25 cellular contexts compared by ENCODE assay signal in genomic region chr5:100691545-100691944, GRCh38.
DNase-seq lines count a peak whose midpoint lies in the region; ATAC-seq, FAIRE-seq and TF ChIP-seq lines count a peak whose summit lies in the region.
"Had no signal": no experiment of that assay in that cellular context is flagged by ENCODE, and none has a peak within 500 bp of the region (broad histone marks: within the 10 kb centered on the region; RNA-seq: fewer than 3 reads in every experiment).

No MANE protein-coding gene starts in this region.

- DNase-seq in A549 (ENCODE audit: low read depth in 1 of 2, low spot score in 1 of 2) (no peak), HCEC 1CT (peak; percentile 56), adipocyte (ENCODE audit: low read depth) (peak; percentile 23), iris pigment epithelial cell (ENCODE audit: low read depth) (peak; percentile 83), left colon (no peak), GM13977 (ENCODE audit: low spot score) (no peak)
- DNase-seq in activated naive CD8-positive, alpha-beta T cell treated with anti-CD3 and anti-CD28 coated beads, Interleukin-2, amount 50 U/mL, for 24 hours = no peak
- DNase-seq: activated CD4-positive, alpha-beta T cell treated with anti-CD3 and anti-CD28 coated beads, Interleukin-2, amount 50 U/mL, for 1 hour; activated CD8-positive, alpha-beta memory T cell treated with anti-CD3 and anti-CD28 coated beads, Interleukin-2, amount 10 ng/mL, durations not matched to agents 7 days and 5 days; activated naive CD4-positive, alpha-beta T cell treated with anti-CD3 and anti-CD28 coated beads for 36 hours; activated T-cell treated with anti-CD3 and anti-CD28 coated beads, Interleukin-2, amount 50 U/mL, for 72 hours; COR-L47; heart left ventricle; KBM-7; left cardiac atrium; mesendoderm; NCI-H2171; NCI-H526 treated with DMSO at 0.1 percent for 48 hours; nucleus accumbens; WERI-Rb-1 had no signal

- no peaks in the 10 kb centered on the region for H3K27me3 ChIP-seq in adipocyte (replicated peaks; ENCODE audit: control insufficient read depth, insufficient read depth, low read length)
- H3K27me3 ChIP-seq: BLaER1 treated with 17β-estradiol and CSF1 and Interleukin-3, amounts not matched to agents 10 nM and 100 nM; heart left ventricle had no signal

- no peak overlapping the region for H3K27ac ChIP-seq in A549
- H3K27ac ChIP-seq: BLaER1 treated with 17β-estradiol and CSF1 and Interleukin-3, amounts not matched to agents 10 nM and 100 nM; heart left ventricle; WERI-Rb-1 had no signal

- no peaks in the 10 kb centered on the region for H3K4me1 Mint-ChIP-seq in activated naive CD8-positive, alpha-beta T cell treated with anti-CD3 and anti-CD28 coated beads, Interleukin-2, amount 50 U/mL, for 24 hours

- no peak for TF ChIP-seq CTCF in A549 (IDR thresholded peaks at IDR 0.05)
- TF ChIP-seq CTCF in GM13977 (IDR thresholded peaks at IDR 0.05; ENCODE audit: extremely low read depth, insufficient read depth, missing control alignments) = no peak

- FAIRE-seq in A549 (lab: Jason Lieb, UNC) = no peak
- FAIRE-seq: urothelium cell line had no signal

- 0 out of 3 replicates have a peak overlapping the region, but pooled peaks have one; percentile 9 for H3K4me2 ChIP-seq in A549
- H3K4me2 ChIP-seq: BLaER1 treated with 17β-estradiol and CSF1 and Interleukin-3, amounts not matched to agents 10 nM and 100 nM; smooth muscle cell had no signal

- H3K27me3 Mint-ChIP-seq in activated naive CD8-positive, alpha-beta T cell treated with anti-CD3 and anti-CD28 coated beads, Interleukin-2, amount 50 U/mL, for 24 hours = no peaks in the 10 kb centered on the region
- H3K27me3 Mint-ChIP-seq: activated CD8-positive, alpha-beta memory T cell treated with anti-CD3 and anti-CD28 coated beads, Interleukin-2, amount 10 ng/mL, durations not matched to agents 7 days and 5 days; dendritic cell treated with granulocyte-macrophage colony-stimulating factor and Interleukin-4, amounts not matched to agents 40 ng/mL and 50 ng/mL, for 4 days had no signal

- 66% methylated on average over 1 of the region's 1 CpG for WGBS in A549 (ENCODE audit: missing lambda C conversion rate)

- in situ Hi-C loops in GM13977 (cut with MboI; ENCODE audit: low pct_unique_long_range_greater_than_20kb, low sequenced_read_pairs, unreplicated experiment) = no loop called here

- H3K9ac ChIP-seq in adipocyte (ENCODE audit: low read length) = no peak overlapping the region
- H3K9ac ChIP-seq: BLaER1 treated with 17β-estradiol and CSF1 and Interleukin-3, amounts not matched to agents 10 nM and 100 nM had no signal

- TF ChIP-seq EP300 in A549 (IDR thresholded peaks at IDR 0.05) = no peak

- no peaks in the 10 kb centered on the region for H3K36me3 Mint-ChIP-seq in activated naive CD8-positive, alpha-beta T cell treated with anti-CD3 and anti-CD28 coated beads, Interleukin-2, amount 50 U/mL, for 24 hours (ENCODE audit: low read depth)

- CTCF ChIA-PET in A549 (lab: Yijun Ruan, JAX) = interaction anchor here (0.6 kb wide), 1 partner anchor 1451 kb away, joined by 3 read pairs; no protein-coding TSS in a partner anchor

- no peak overlapping the region for H3K27ac Mint-ChIP-seq in activated naive CD8-positive, alpha-beta T cell treated with anti-CD3 and anti-CD28 coated beads, Interleukin-2, amount 50 U/mL, for 24 hours
- H3K27ac Mint-ChIP-seq: activated CD8-positive, alpha-beta memory T cell treated with anti-CD3 and anti-CD28 coated beads, Interleukin-2, amount 10 ng/mL, durations not matched to agents 7 days and 5 days; activated naive CD4-positive, alpha-beta T cell treated with anti-CD3 and anti-CD28 coated beads for 36 hours; dendritic cell treated with granulocyte-macrophage colony-stimulating factor and Interleukin-4, amounts not matched to agents 40 ng/mL and 50 ng/mL, for 4 days had no signal

- H3K9me3 ChIP-seq in A549 (no peaks in the 10 kb centered on the region), adipocyte (ENCODE audit: control insufficient read depth, low read length) (no peaks in the 10 kb centered on the region)
- H3K9me3 ChIP-seq: heart left ventricle had no signal

- H3K4me3 ChIP-seq in A549 = no peak overlapping the region
- no peak overlapping the region for H3K4me3 ChIP-seq in adipocyte (ENCODE audit: low read length)
- H3K4me3 ChIP-seq: BLaER1 treated with 17β-estradiol and CSF1 and Interleukin-3, amounts not matched to agents 10 nM and 100 nM; heart left ventricle; smooth muscle cell had no signal

- POLR2A ChIA-PET in A549 (lab: Yijun Ruan, JAX) = no interaction called here

- intact Hi-C loops in left colon (cut with DNase I, micrococcal nuclease) = no loop called here

- H3K4me3 Mint-ChIP-seq in activated naive CD8-positive, alpha-beta T cell treated with anti-CD3 and anti-CD28 coated beads, Interleukin-2, amount 50 U/mL, for 24 hours = no peak overlapping the region
- H3K4me3 Mint-ChIP-seq: activated CD8-positive, alpha-beta memory T cell treated with anti-CD3 and anti-CD28 coated beads, Interleukin-2, amount 10 ng/mL, durations not matched to agents 7 days and 5 days; activated naive CD4-positive, alpha-beta T cell treated with anti-CD3 and anti-CD28 coated beads for 36 hours; activated T-cell treated with anti-CD3 and anti-CD28 coated beads, Interleukin-2, amount 50 U/mL, for 72 hours; dendritic cell treated with granulocyte-macrophage colony-stimulating factor and Interleukin-4, amounts not matched to agents 40 ng/mL and 50 ng/mL, for 4 days had no signal

- TF ChIP-seq RAD21 in A549 (conservative IDR thresholded peaks at IDR 0.05 in 1 of 2, IDR thresholded peaks at IDR 0.05 in 1 of 2) = no peak

- ATAC-seq in A549 (peak in 1 of 2 experiments; percentile 48; a peak in 2 of 6 replicates), HG03460 (IDR thresholded peaks at IDR 0.05; ENCODE audit: unreplicated experiment) (no peak), left colon (no peak)
- no peak for ATAC-seq in activated naive CD8-positive, alpha-beta T cell treated with anti-CD3 and anti-CD28 coated beads, Interleukin-2, amount 50 U/mL, for 24 hours
- ATAC-seq: activated CD8-positive, alpha-beta memory T cell treated with anti-CD3 and anti-CD28 coated beads, Interleukin-2, amount 10 ng/mL, durations not matched to agents 7 days and 5 days; activated T-cell treated with anti-CD3 and anti-CD28 coated beads, Interleukin-2, amount 50 U/mL, for 72 hours; heart left ventricle; left cardiac atrium had no signal

- H3K9me3 Mint-ChIP-seq in activated naive CD8-positive, alpha-beta T cell treated with anti-CD3 and anti-CD28 coated beads, Interleukin-2, amount 50 U/mL, for 24 hours = no peaks in the 10 kb centered on the region
- H3K9me3 Mint-ChIP-seq: activated naive CD4-positive, alpha-beta T cell treated with anti-CD3 and anti-CD28 coated beads for 36 hours; activated T-cell treated with anti-CD3 and anti-CD28 coated beads, Interleukin-2, amount 50 U/mL, for 72 hours; dendritic cell treated with granulocyte-macrophage colony-stimulating factor and Interleukin-4, amounts not matched to agents 40 ng/mL and 50 ng/mL, for 4 days had no signal

- H3K4me1 ChIP-seq in A549 = peaks cover 18% of the 10 kb centered on the region; the same call in 2 of the 3 replicates
- no peaks in the 10 kb centered on the region for H3K4me1 ChIP-seq in adipocyte (ENCODE audit: control insufficient read depth, insufficient read depth, low read length)
- H3K4me1 ChIP-seq: BLaER1 treated with 17β-estradiol and CSF1 and Interleukin-3, amounts not matched to agents 10 nM and 100 nM; heart left ventricle had no signal

- H3K36me3 ChIP-seq in adipocyte (ENCODE audit: control insufficient read depth, insufficient read depth, low read length, severe bottlenecking) = no peaks in the 10 kb centered on the region
- H3K36me3 ChIP-seq: BLaER1 treated with 17β-estradiol and CSF1 and Interleukin-3, amounts not matched to agents 10 nM and 100 nM; heart left ventricle; WERI-Rb-1 had no signal

- TF ChIP-seq POLR2A in A549 (IDR thresholded peaks at IDR 0.05; ENCODE audit: low read length) = no peak

TF ChIP-seq in A549, 52 proteins besides CTCF, POLR2A, EP300 and RAD21:
- TF ChIP-seq NR3C1 (IDR thresholded peaks at IDR 0.05) = no peak
- TF ChIP-seq GATA3 (IDR thresholded peaks at IDR 0.05; ENCODE audit: borderline replicate concordance) = peak; percentile 78; the same call in 1 of the 2 replicates
- no peak for TF ChIP-seq ZNF302 (CRISPR knock-in tag; IDR thresholded peaks at IDR 0.05)
- no peak for TF ChIP-seq FOSL2 (IDR thresholded peaks at IDR 0.05)
- TF ChIP-seq FOSL2 (CRISPR knock-in tag; IDR thresholded peaks at IDR 0.05) = peak; percentile 19; the same call in 1 of the 2 replicates
- TF ChIP-seq CEBPB (IDR thresholded peaks at IDR 0.05) = peak in 1 of 2 experiments; percentile 48; a peak in 1 of 4 replicates

Comparison
In these comparisons a context has a peak if more than half of its experiments do, and no peak if none do; other contexts are left out.
1. DNase-seq: peak in HCEC 1CT (single experiment), adipocyte (single experiment) and iris pigment epithelial cell (single experiment); none in A549 (0 of 2), left colon (0 of 2), GM13977 (single experiment) and activated naive CD8-positive, alpha-beta T cell treated with anti-CD3 and anti-CD28 coated beads, Interleukin-2, amount 50 U/mL, for 24 hours (single experiment).